Comparison of ENCODE assay signal across 17 cellular contexts in genomic region chr2:74583504-74583903, GRCh38. TPM values are rescaled to one million over a fixed set of nuclear protein-coding genes. Genes with fewer than 3 reads are reported as not detected.
DNase-seq lines count a peak whose midpoint lies in the region; ATAC-seq lines count a peak whose summit lies in the region.
"Had no signal": no experiment of that assay in that cellular context is flagged by ENCODE, and none has a peak within 500 bp of the region (broad histone marks: within the 10 kb centered on the region; RNA-seq: fewer than 3 reads in every experiment).

No MANE protein-coding gene starts in this region.

- ATAC-seq in GM19467 (IDR thresholded peaks at IDR 0.05; ENCODE audit: unreplicated experiment) = no peak
- ATAC-seq: left lung had no signal

- H3K9me3 ChIP-seq in HAP-1 = no peaks in the 10 kb centered on the region
- no peaks in the 10 kb centered on the region for H3K9me3 ChIP-seq in effector memory CD4-positive, alpha-beta T cell (ENCODE audit: control insufficient read depth, low read length)
- H3K9me3 ChIP-seq: left lung, Peyer's patch had no signal

- in situ Hi-C loops in HAP-1 (cut with MboI; ENCODE audit: low sequenced_read_pairs) = no loop called here

- H3K4me1 ChIP-seq in HAP-1 = peaks cover 3% of the 10 kb centered on the region
- H3K4me1 ChIP-seq in effector memory CD4-positive, alpha-beta T cell (ENCODE audit: control insufficient read depth, insufficient read depth, low read length, poor library complexity, severe bottlenecking) = no peaks in the 10 kb centered on the region
- H3K4me1 ChIP-seq: Peyer's patch had no signal

- H3K4me3 ChIP-seq in HAP-1 = no peak overlapping the region
- H3K4me3 ChIP-seq in effector memory CD4-positive, alpha-beta T cell (ENCODE audit: insufficient read depth, low read depth, low read length, poor library complexity, severe bottlenecking) = no peak overlapping the region
- H3K4me3 ChIP-seq: cardiac muscle cell, left lung, Peyer's patch had no signal

- H3K36me3 ChIP-seq in HAP-1 (replicated peaks) = no peaks in the 10 kb centered on the region
- H3K36me3 ChIP-seq in effector memory CD4-positive, alpha-beta T cell (ENCODE audit: control insufficient read depth, insufficient read depth, low read length) = no peaks in the 10 kb centered on the region
- H3K36me3 ChIP-seq: cardiac muscle cell, left lung, Peyer's patch had no signal

- peak; percentile 71 for DNase-seq in A172 (ENCODE audit: low spot score)
- DNase-seq in HAP-1 (ENCODE audit: low spot score in 2 of 2) = peak; percentile 32 to 65
- peak; percentile 88 for DNase-seq in astrocyte of the hippocampus (ENCODE audit: low read depth, low spot score)
- peak; percentile 34 for DNase-seq in iPS-NIHi7 (ENCODE audit: extremely low spot score)
- no peak for DNase-seq in NK-92 (lab: John Stamatoyannopoulos, UW; ENCODE audit: unreplicated experiment)
- no peak for DNase-seq in NCI-H2196 treated with DMSO at 0.1 percent for 48 hours (lab: John Stamatoyannopoulos, UW; ENCODE audit: unreplicated experiment)
- no peak for DNase-seq in effector memory CD4-positive, alpha-beta T cell
- DNase-seq: activated T-cell treated with anti-CD3 and anti-CD28 coated beads, Interleukin-2, amount 50 U/mL, for 1 hour; left lung; NCI-H2107; occipital lobe; Peyer's patch; substantia nigra had no signal

- no peak overlapping the region for H3K27ac ChIP-seq in effector memory CD4-positive, alpha-beta T cell (ENCODE audit: insufficient read depth, low read length, poor library complexity, severe bottlenecking)
- H3K27ac ChIP-seq: cardiac muscle cell, KMS-11, left lung, Peyer's patch had no signal

- no peaks in the 10 kb centered on the region for H3K27me3 ChIP-seq in HAP-1 (ENCODE audit: low read depth)
- no peaks in the 10 kb centered on the region for H3K27me3 ChIP-seq in effector memory CD4-positive, alpha-beta T cell (replicated peaks; ENCODE audit: control insufficient read depth, insufficient read depth, low read length, poor library complexity, severe bottlenecking)
- H3K27me3 ChIP-seq: left lung, Peyer's patch had no signal

RNA-seq across cellular contexts. Expression of gene DOK1, which starts 29.0 kb away (rescaled TPM):
- total RNA-seq in A172 (2014; rRNA removed; shearing (Covaris generic)) = 17.3 and 24.8 TPM in 2 replicates

RNA-seq across cellular contexts. Expression of gene LOXL3, which starts 29.8 kb away (rescaled TPM):
- total RNA-seq in A172 (2014; rRNA removed; shearing (Covaris generic)) = 3.2 TPM in 2 replicates

RNA-seq across cellular contexts. Expression of gene HTRA2, which starts 53.8 kb away (rescaled TPM):
- total RNA-seq in A172 (2014; rRNA removed; shearing (Covaris generic)) = 58.0 and 70.3 TPM in 2 replicates

RNA-seq across cellular contexts. Expression of gene AUP1, which starts 54.0 kb away (rescaled TPM):
- 150 and 194 TPM in 2 replicates for total RNA-seq in A172 (2014; rRNA removed; shearing (Covaris generic))

RNA-seq across cellular contexts. Expression of gene DQX1, which starts 57.5 kb away (rescaled TPM):
- total RNA-seq in A172 (2014; rRNA removed; shearing (Covaris generic)) = 0.17 TPM in 1 of 2 replicates, not detected in the other
- total RNA-seq: frontal cortex, occipital lobe had no signal

Comparison
In these comparisons a context has a peak if more than half of its experiments do, and no peak if none do; other contexts are left out.
1. DNase-seq: peak in A172 (single experiment), HAP-1 (2 of 2), astrocyte of the hippocampus (single experiment) and iPS-NIHi7 (single experiment); none in NK-92 (single experiment), NCI-H2196 treated with DMSO at 0.1 percent for 48 hours (single experiment) and effector memory CD4-positive, alpha-beta T cell (0 of 3).